In genomic region chr17:19935169-19935568, GRCh38 we compare ENCODE assay signal across 1 cellular context.
A peak's percentile ranks its signal among the peaks of the same experiment; 100 is the strongest.
TF ChIP-seq lines count a peak whose summit lies in the region.

No MANE protein-coding gene starts in this region.

TF ChIP-seq in endothelial cell of umbilical vein, 7 proteins besides CTCF, POLR2A, EP300 and RAD21:
- TF ChIP-seq POLR2AphosphoS5 (IDR thresholded peaks at IDR 0.05; ENCODE audit: insufficient read depth, low read depth, low read length) (no peak), FOS (IDR thresholded peaks at IDR 0.05; ENCODE audit: borderline replicate concordance, insufficient read depth, low read length) (peak; percentile 6)
